Comparison of ENCODE assay signal across 1 cellular context in the genomic region with DNA sequence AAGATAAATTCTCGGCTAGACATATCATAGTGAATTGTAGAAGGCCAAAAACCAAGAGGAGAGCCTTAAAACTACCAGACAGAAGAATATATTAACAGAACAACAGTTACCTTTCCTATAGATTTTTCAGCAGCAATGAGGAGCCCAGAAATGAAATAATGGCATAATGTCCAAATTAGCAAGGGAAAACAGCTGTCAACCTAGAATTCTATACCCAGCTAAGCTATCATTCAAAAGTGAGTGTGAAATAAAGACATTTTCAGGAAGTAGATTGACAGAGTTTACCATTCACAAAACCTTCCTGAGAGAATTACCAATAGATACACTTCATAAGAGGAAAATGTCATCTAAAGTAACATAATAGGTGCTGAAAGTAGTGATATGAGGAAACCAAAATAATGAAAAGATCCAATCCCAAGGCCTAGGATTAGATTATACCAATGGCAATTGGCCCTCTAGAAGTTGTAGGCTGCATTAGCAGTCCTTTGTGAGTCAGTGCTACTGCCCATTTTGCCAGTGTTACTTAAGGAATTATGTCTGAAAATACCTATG.
TF ChIP-seq lines count a peak whose summit lies in the region.

No MANE protein-coding gene starts in this region.

TF ChIP-seq in HEK293, 187 proteins besides CTCF, POLR2A, EP300 and RAD21 (continued from another document):
- TF ChIP-seq SETDB1 (IDR thresholded peaks at IDR 0.05; ENCODE audit: insufficient read length, low read length): peak; percentile 94
